28 cellular contexts compared by ENCODE assay signal in the genomic region with DNA sequence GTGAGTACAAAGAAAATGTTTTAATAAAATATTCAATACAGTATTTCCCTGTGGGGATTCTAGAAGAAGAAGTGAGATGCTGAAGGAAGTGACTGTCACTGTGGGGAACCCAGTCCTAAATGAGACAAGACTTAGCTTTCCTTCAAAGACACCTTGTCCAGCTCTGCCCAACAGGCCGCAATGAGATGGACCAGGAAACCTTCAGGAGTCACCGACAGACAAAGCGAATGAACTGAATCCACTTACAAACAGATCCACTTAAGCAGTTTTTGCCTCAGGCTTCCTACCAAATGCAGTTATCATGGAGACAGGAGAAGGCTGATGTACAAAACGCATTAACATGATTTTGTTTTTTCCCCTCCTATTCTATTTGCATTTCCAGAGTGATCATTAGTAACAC. TPM values are rescaled to one million over a fixed set of nuclear protein-coding genes. Genes with fewer than 3 reads are reported as not detected.
"Had no signal": no experiment of that assay in that cellular context is flagged by ENCODE, and none has a peak within 500 bp of the region (broad histone marks: within the 10 kb centered on the region; RNA-seq: fewer than 3 reads in every experiment).

No MANE protein-coding gene starts in this region.

- H3K4me1 ChIP-seq: psoas muscle, transverse colon, upper lobe of right lung, uterus had no signal

- H3K27ac Mint-ChIP-seq: naive thymus-derived CD4-positive, alpha-beta T cell; nephron progenitor cell; stimulated activated naive CD8-positive, alpha-beta T cell treated with anti-CD3 and anti-CD28 coated beads, Interleukin-15, amount 100 ng/mL, for 72 hours had no signal

- FAIRE-seq: frontal cortex, islet of Langerhans, small intestine had no signal

- H3K4me3 ChIP-seq: psoas muscle, suprapubic skin, transverse colon, upper lobe of right lung, uterus had no signal

- H3K9me3 Mint-ChIP-seq: stimulated activated naive CD8-positive, alpha-beta T cell treated with anti-CD3 and anti-CD28 coated beads, Interleukin-15, amount 100 ng/mL, for 72 hours had no signal

- H3K4me3 Mint-ChIP-seq: naive thymus-derived CD4-positive, alpha-beta T cell; nephron progenitor cell; stimulated activated naive CD8-positive, alpha-beta T cell treated with anti-CD3 and anti-CD28 coated beads, Interleukin-15, amount 100 ng/mL, for 72 hours had no signal

- H3K9me3 ChIP-seq: psoas muscle, suprapubic skin, transverse colon, upper lobe of right lung, uterus had no signal

- H3K4me1 Mint-ChIP-seq: naive thymus-derived CD4-positive, alpha-beta T cell; stimulated activated naive CD8-positive, alpha-beta T cell treated with anti-CD3 and anti-CD28 coated beads, Interleukin-15, amount 100 ng/mL, for 72 hours had no signal

- DNase-seq: cerebellar nuclear complex; cortex of kidney; hippocampal formation; kidney glomerular epithelial cell; left colon; mesendoderm; midbrain; naive thymus-derived CD4-positive, alpha-beta T cell; nephron progenitor cell; nucleus accumbens; posterior cingulate gyrus; psoas muscle; right cardiac atrium; small intestine; stimulated activated CD4-positive, alpha-beta T cell treated with anti-CD3 and anti-CD28 coated beads, Interleukin-12 subunit alpha, Interleukin-12 subunit beta, amount 100 ng/mL, for 4 hours; stimulated activated CD4-positive, alpha-beta T cell treated with anti-CD3 and anti-CD28 coated beads, Interleukin-1b, Interleukin-23, amount 100 ng/mL, for 48 hours; stimulated activated CD4-positive, alpha-beta T cell treated with anti-CD3 and anti-CD28 coated beads, Interleukin-4, amount 100 ng/mL, for 1 hour; stimulated activated CD8-positive, alpha-beta memory T cell treated with anti-CD3 and anti-CD28 coated beads, Interleukin-4, amount 100 ng/mL, for 48 hours; stimulated activated naive CD4-positive, alpha-beta T cell; stimulated activated naive CD8-positive, alpha-beta T cell treated with anti-CD3 and anti-CD28 coated beads, Interleukin-15, amount 100 ng/mL, for 72 hours; transverse colon; upper lobe of right lung; uterus had no signal

- H3K27ac ChIP-seq: psoas muscle, suprapubic skin, transverse colon, upper lobe of right lung, uterus had no signal

- H3K36me3 ChIP-seq: suprapubic skin, transverse colon, uterus had no signal

- ATAC-seq: naive thymus-derived CD4-positive, alpha-beta T cell; psoas muscle; right cardiac atrium; stimulated activated naive CD8-positive, alpha-beta T cell treated with anti-CD3 and anti-CD28 coated beads, Interleukin-15, amount 100 ng/mL, for 72 hours had no signal

- H3K27me3 ChIP-seq: suprapubic skin, transverse colon, upper lobe of right lung, uterus had no signal

RNA-seq across cellular contexts. Expression of gene KCNJ8, which starts 9.6 kb away (rescaled TPM):
- total RNA-seq: dermis microvascular lymphatic vessel endothelial cell; lung microvascular endothelial cell; naive thymus-derived CD4-positive, alpha-beta T cell had no signal
- polyA plus RNA-seq: naive thymus-derived CD4-positive, alpha-beta T cell had no signal
